1 cellular context compared by ENCODE assay signal in genomic region chr2:54557601-54558187, GRCh38.
TF ChIP-seq lines count a peak whose summit lies in the region.

No MANE protein-coding gene starts in this region.

TF ChIP-seq in HepG2, 621 proteins besides CTCF, POLR2A, EP300 and RAD21 (continued from another document and continues in another):
- TF ChIP-seq ZNF605 (CRISPR knock-in tag; IDR thresholded peaks at IDR 0.05) (peak; percentile 58; the same call in 1 of the 2 replicates), KLF15 (CRISPR knock-in tag; IDR thresholded peaks at IDR 0.05; ENCODE audit: borderline replicate concordance) (no peak), SMARCC2 (IDR thresholded peaks at IDR 0.05) (no peak), KDM4B (CRISPR knock-in tag; IDR thresholded peaks at IDR 0.05) (peak; percentile 71), NCOA2 (CRISPR knock-in tag; IDR thresholded peaks at IDR 0.05) (peak; percentile 68), IRF1 (CRISPR knock-in tag; IDR thresholded peaks at IDR 0.05; ENCODE audit: low read depth) (no peak), ZNF644 (CRISPR knock-in tag; IDR thresholded peaks at IDR 0.05; ENCODE audit: low read depth) (no peak), KAT2B (IDR thresholded peaks at IDR 0.05; ENCODE audit: borderline replicate concordance, low read depth, low read length) (no peak), ZNF143 (CRISPR knock-in tag; IDR thresholded peaks at IDR 0.05) (peak; percentile 89), PRDM15 (CRISPR knock-in tag; IDR thresholded peaks at IDR 0.05) (no peak), ZNF280B (CRISPR knock-in tag; IDR thresholded peaks at IDR 0.05; ENCODE audit: borderline replicate concordance) (no peak), ZBTB37 (CRISPR knock-in tag; IDR thresholded peaks at IDR 0.05) (no peak), NFRKB (IDR thresholded peaks at IDR 0.05) (no peak), ZNF766 (CRISPR knock-in tag; IDR thresholded peaks at IDR 0.05; ENCODE audit: borderline replicate concordance) (no peak), ZNF414 (CRISPR knock-in tag; IDR thresholded peaks at IDR 0.05) (no peak), ZNF83 (CRISPR knock-in tag; IDR thresholded peaks at IDR 0.05; ENCODE audit: borderline replicate concordance) (0 out of 2 replicates have a peak, but pooled peaks have one; percentile 34), ZNF451 (CRISPR knock-in tag; IDR thresholded peaks at IDR 0.05) (peak; percentile 90), ZNF34 (CRISPR knock-in tag; IDR thresholded peaks at IDR 0.05; ENCODE audit: borderline replicate concordance) (no peak), ZBTB7B (CRISPR knock-in tag; IDR thresholded peaks at IDR 0.05) (peak; percentile 79), TCF7 (IDR thresholded peaks at IDR 0.05; ENCODE audit: low read depth) (no peak), TBP (CRISPR knock-in tag; IDR thresholded peaks at IDR 0.05) (no peak), DZIP1 (CRISPR knock-in tag; IDR thresholded peaks at IDR 0.05) (no peak), ZFP1 (CRISPR knock-in tag; IDR thresholded peaks at IDR 0.05) (no peak), DBP (CRISPR knock-in tag; IDR thresholded peaks at IDR 0.05; ENCODE audit: not compliant biosample characterization) (no peak), HMG20A (CRISPR knock-in tag; IDR thresholded peaks at IDR 0.05; ENCODE audit: borderline replicate concordance) (peak; percentile 62; the same call in 1 of the 2 replicates), ZNF205 (CRISPR knock-in tag; IDR thresholded peaks at IDR 0.05) (no peak), ZBTB1 (CRISPR knock-in tag; IDR thresholded peaks at IDR 0.05; ENCODE audit: borderline replicate concordance) (no peak), FLYWCH1 (CRISPR knock-in tag; IDR thresholded peaks at IDR 0.05) (no peak), ZNF841 (CRISPR knock-in tag; IDR thresholded peaks at IDR 0.05; ENCODE audit: borderline replicate concordance) (no peak), ZNF615 (CRISPR knock-in tag; IDR thresholded peaks at IDR 0.05; ENCODE audit: borderline replicate concordance) (no peak), KMT2A (CRISPR knock-in tag; IDR thresholded peaks at IDR 0.05) (peak; percentile 90), MAFK (conservative IDR thresholded peaks at IDR 0.05 in 1 of 2, IDR thresholded peaks at IDR 0.05 in 1 of 2; ENCODE audit: low read length in 2 of 2) (no peak), ATM (IDR thresholded peaks at IDR 0.05; ENCODE audit: borderline replicate concordance) (no peak), DNMT1 (CRISPR knock-in tag; IDR thresholded peaks at IDR 0.05) (peak; percentile 69; the same call in 1 of the 2 replicates), MYPOP (CRISPR knock-in tag; IDR thresholded peaks at IDR 0.05) (peak; percentile 98), ETV6 (CRISPR knock-in tag; conservative IDR thresholded peaks at IDR 0.05) (peak; percentile 32; the same call in 1 of the 2 replicates), ZNF24 (IDR thresholded peaks at IDR 0.05) (no peak), SP140L (CRISPR knock-in tag; IDR thresholded peaks at IDR 0.05; ENCODE audit: borderline replicate concordance) (0 out of 2 replicates have a peak, but pooled peaks have one; percentile 10), ZNF710 (CRISPR knock-in tag; IDR thresholded peaks at IDR 0.05; ENCODE audit: borderline replicate concordance) (peak; percentile 84), JARID2 (CRISPR knock-in tag; IDR thresholded peaks at IDR 0.05; ENCODE audit: insufficient replicate concordance) (peak; percentile 29), SAP130 (CRISPR knock-in tag; IDR thresholded peaks at IDR 0.05; ENCODE audit: low read depth) (peak; percentile 84), MLLT10 (CRISPR knock-in tag; IDR thresholded peaks at IDR 0.05) (no peak), ZNF556 (CRISPR knock-in tag; IDR thresholded peaks at IDR 0.05; ENCODE audit: borderline replicate concordance) (peak; percentile 89; the same call in 1 of the 2 replicates), ZNF891 (CRISPR knock-in tag; IDR thresholded peaks at IDR 0.05) (no peak), ZNF101 (CRISPR knock-in tag; IDR thresholded peaks at IDR 0.05; ENCODE audit: borderline replicate concordance, low read depth) (no peak), TBX3 (IDR thresholded peaks at IDR 0.05; ENCODE audit: borderline replicate concordance) (peak; percentile 33; the same call in 1 of the 2 replicates), ARID5B (CRISPR knock-in tag; IDR thresholded peaks at IDR 0.05) (peak; percentile 83), RFX3 (CRISPR knock-in tag; IDR thresholded peaks at IDR 0.05) (no peak), NR2F1 (CRISPR knock-in tag; IDR thresholded peaks at IDR 0.05) (no peak)
